ENCODE assay signal across 1 cellular context in genomic region chr3:157103280-157103679, GRCh38.
TF ChIP-seq lines count a peak whose summit lies in the region.

No MANE protein-coding gene starts in this region.

TF ChIP-seq in K562, 482 proteins besides CTCF, POLR2A, EP300 and RAD21 (continued from another document):
- TF ChIP-seq CREB5 (CRISPR knock-in tag; IDR thresholded peaks at IDR 0.05) = no peak
- no peak for TF ChIP-seq SMARCA5 (IDR thresholded peaks at IDR 0.05)
- TF ChIP-seq CTBP1 (IDR thresholded peaks at IDR 0.05; ENCODE audit: borderline replicate concordance) = no peak
- no peak for TF ChIP-seq ETS2 (tag; IDR thresholded peaks at IDR 0.05; ENCODE audit: borderline replicate concordance, poor library complexity, severe bottlenecking)
- no peak for TF ChIP-seq HIVEP1 (CRISPR knock-in tag; IDR thresholded peaks at IDR 0.05)
